In the genomic region with DNA sequence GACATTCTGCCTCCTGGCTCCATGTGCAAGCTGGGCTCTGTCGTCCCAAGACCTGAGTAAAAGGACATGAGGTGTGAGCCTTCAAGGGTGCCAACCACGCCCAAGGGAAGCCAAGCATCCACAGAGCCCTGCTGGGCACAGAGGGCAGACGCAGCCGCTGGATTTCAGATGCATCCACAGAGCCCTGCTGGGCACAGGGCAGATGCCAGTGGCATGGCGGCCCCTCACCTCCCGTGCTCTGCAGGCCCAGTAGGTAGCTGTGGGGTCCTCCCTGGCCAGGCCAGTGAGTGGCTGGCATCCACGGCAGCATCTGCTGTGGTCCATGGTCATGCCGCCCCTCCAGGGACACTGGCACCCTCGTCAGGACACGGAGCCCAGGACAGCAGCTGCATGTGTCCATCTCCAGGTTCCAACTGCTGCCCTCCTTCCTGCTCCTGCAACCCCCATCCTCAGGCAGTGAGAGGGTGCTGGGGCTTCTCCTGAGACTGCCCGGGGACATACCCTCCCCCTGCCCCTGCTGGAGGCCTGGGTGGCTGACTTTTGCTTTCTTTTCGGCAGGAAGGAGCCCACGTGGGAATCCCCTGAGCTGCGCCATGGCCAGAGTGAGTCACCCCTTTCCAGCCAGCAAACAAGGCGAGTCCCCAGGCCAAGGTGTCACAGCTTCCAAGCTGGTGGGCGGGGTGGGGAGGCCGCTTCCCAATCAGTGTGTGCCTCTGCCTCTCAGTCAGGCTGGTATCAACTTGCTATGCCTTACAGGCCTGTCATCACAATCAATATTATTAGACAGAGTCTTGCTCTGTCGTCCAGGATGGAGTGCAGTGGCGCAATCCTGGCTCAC, we compare ENCODE assay signal across 8 cellular contexts. TPM values are rescaled to one million over a fixed set of nuclear protein-coding genes. Genes with fewer than 3 reads are reported as not detected.
DNase-seq lines count a peak whose midpoint lies in the region; ATAC-seq and TF ChIP-seq lines count a peak whose summit lies in the region.

No MANE protein-coding gene starts in this region.

- H3K27ac Mint-ChIP-seq in CD14-positive monocyte (peak overlapping the region in 3 of 7 donors; percentile 40 to 74 (median 50)), immature natural killer cell (peak overlapping the region; percentile 86 to 96 (median 93))

- H3K27me3 Mint-ChIP-seq in CD14-positive monocyte (ENCODE audit: low read depth in 3 of 3) (peaks cover 2 to 14% (median 8%) of the 10 kb centered on the region in 3 donors), immature natural killer cell (ENCODE audit: low read depth in 3 of 3) (peaks cover 0 to 6% (median 2%) of the 10 kb centered on the region in 3 donors)

- peak overlapping the region; percentile 9 for H3K4me3 ChIP-seq in RWPE2 (ENCODE audit: severe bottlenecking)
- H3K4me3 ChIP-seq in testis, result no peak overlapping the region

- 69 to 75% methylated on average over 10 to 19 of the region's 19 CpGs for WGBS in testis, 2 donors

- ATAC-seq in GM21723 (IDR thresholded peaks at IDR 0.05; ENCODE audit: unreplicated experiment) (peak; percentile 31), RWPE2 (ENCODE audit: low read depth) (peak; percentile 66)

- intact Hi-C loops in CD14-positive monocyte (cut with micrococcal nuclease) (no loop called here), testis (cut with DNase I; ENCODE audit: low total_unique reads) (no loop called here)

- H3K4me1 Mint-ChIP-seq in CD14-positive monocyte, result peaks cover 30% of the 10 kb centered on the region
- peaks cover 27 to 42% of the 10 kb centered on the region in 2 donors for H3K4me1 Mint-ChIP-seq in immature natural killer cell

- H3K4me1 ChIP-seq in RWPE2 (ENCODE audit: insufficient read depth, poor library complexity, severe bottlenecking) (no peaks in the 10 kb centered on the region), testis (peaks cover 4% of the 10 kb centered on the region)

- H3K9me3 Mint-ChIP-seq in CD14-positive monocyte (peaks cover 0 to 4% (median 0%) of the 10 kb centered on the region in 7 donors), immature natural killer cell (no peaks in the 10 kb centered on the region)

- H3K4me3 Mint-ChIP-seq in CD14-positive monocyte (peak overlapping the region; percentile 68 to 78), immature natural killer cell (peak overlapping the region; percentile 77 to 86 (median 85))

- no peaks in the 10 kb centered on the region for H3K36me3 Mint-ChIP-seq in CD14-positive monocyte
- no peaks in the 10 kb centered on the region for H3K36me3 Mint-ChIP-seq in immature natural killer cell

- H3K9me3 ChIP-seq in RWPE2 (ENCODE audit: severe bottlenecking) (no peaks in the 10 kb centered on the region), testis (no peaks in the 10 kb centered on the region)

- DNase-seq in CD14-positive monocyte (ENCODE audit: low spot score) (peak; percentile 84), RWPE2 (ENCODE audit: low spot score) (peak; percentile 92), immature natural killer cell (peak; percentile 83 to 85 (median 85)), NCI-H1694 treated with DMSO at 0.1 percent for 48 hours (lab: John Stamatoyannopoulos, UW) (no peak), testis (no peak)
- DNase-seq in activated naive CD4-positive, alpha-beta T cell treated with Interleukin-2 at 50 U/mL for 16 hours, result peak; percentile 93
- peak; percentile 83 to 92 (median 88) for DNase-seq in stimulated activated CD4-positive, alpha-beta T cell treated with anti-CD3 and anti-CD28 coated beads, TNF-alpha, amount 100 ng/mL, for 4 hours (ENCODE audit: low read depth in 3 of 3)

- TF ChIP-seq CTCF in CD14-positive monocyte (IDR thresholded peaks at IDR 0.05), result no peak
- TF ChIP-seq CTCF in RWPE2 (IDR thresholded peaks at IDR 0.05; ENCODE audit: poor library complexity, severe bottlenecking), result no peak
- no peak for TF ChIP-seq CTCF in testis (IDR thresholded peaks at IDR 0.05)

- H3K27ac ChIP-seq in RWPE2 (ENCODE audit: poor library complexity, severe bottlenecking) (peak overlapping the region; percentile 48), testis (no peak overlapping the region)

- no peak for TF ChIP-seq POLR2A in testis (IDR thresholded peaks at IDR 0.05)

- no peaks in the 10 kb centered on the region for H3K27me3 ChIP-seq in RWPE2 (ENCODE audit: insufficient read depth, poor library complexity, severe bottlenecking)
- no peaks in the 10 kb centered on the region for H3K27me3 ChIP-seq in testis

- H3K36me3 ChIP-seq in RWPE2 (ENCODE audit: low read depth), result peaks cover 5% of the 10 kb centered on the region; the same call in 1 of the 2 replicates
- no peaks in the 10 kb centered on the region for H3K36me3 ChIP-seq in testis (ENCODE audit: low read depth, missing control alignments)

RNA-seq across cellular contexts. Expression of gene TRAF2, which starts 4.0 kb away (rescaled TPM):
- polyA plus RNA-seq in CD14-positive monocyte, result 1 to 10 TPM; 1.6 to 2.0 TPM
- 10 to 100 TPM in 2 of 3 donors, 1 to 10 TPM in 1; 7.6 to 32.7 (median 11.0) TPM for polyA plus RNA-seq in immature natural killer cell
- 10 to 100 TPM; 23.7 to 32.9 TPM for total RNA-seq in testis
- 21.9 TPM for polyA plus RNA-seq in testis (ENCODE audit: insufficient read depth, low read depth, low replicate concordance)

RNA-seq across cellular contexts. Expression of gene EDF1, which starts 16.2 kb away (rescaled TPM):
- 100 to 1,000 TPM; 245 to 264 TPM for polyA plus RNA-seq in CD14-positive monocyte
- 100 to 1,000 TPM; 309 to 463 (median 411) TPM for polyA plus RNA-seq in immature natural killer cell
- total RNA-seq in testis, result 100 to 1,000 TPM; 278 to 330 TPM
- polyA plus RNA-seq in testis (ENCODE audit: insufficient read depth, low read depth, low replicate concordance), result 368 TPM

RNA-seq across cellular contexts. Expression of gene MAMDC4, which starts 30.2 kb away (rescaled TPM):
- under 1 TPM in 1 of 2 donors, not detected in 1; 0.07 TPM for polyA plus RNA-seq in CD14-positive monocyte
- polyA plus RNA-seq in immature natural killer cell, result under 1 TPM in 1 of 3 donors, not detected in 2; 0.19 TPM
- 10 to 100 TPM; 18.3 to 21.9 TPM for total RNA-seq in testis
- polyA plus RNA-seq in testis (ENCODE audit: insufficient read depth, low read depth, low replicate concordance), result 8.1 TPM

RNA-seq across cellular contexts. Expression of gene PHPT1, which starts 33.1 kb away (rescaled TPM):
- polyA plus RNA-seq in CD14-positive monocyte (100 to 1,000 TPM in 1 of 2 donors, 10 to 100 TPM in 1; 94.3 to 163 TPM), immature natural killer cell (100 to 1,000 TPM; 127 to 212 (median 166) TPM), testis (ENCODE audit: insufficient read depth, low read depth, low replicate concordance) (146 TPM)
- total RNA-seq in testis, result 100 to 1,000 TPM; 134 to 146 TPM

RNA-seq across cellular contexts. Expression of gene AJM1, which starts 40.0 kb away (rescaled TPM):
- under 1 TPM; 0.10 to 0.18 TPM for polyA plus RNA-seq in CD14-positive monocyte
- under 1 TPM; 0.09 to 1.00 (median 0.82) TPM for polyA plus RNA-seq in immature natural killer cell
- 10 to 100 TPM; 13.1 to 24.6 TPM for total RNA-seq in testis
- 4.0 TPM for polyA plus RNA-seq in testis (ENCODE audit: insufficient read depth, low read depth, low replicate concordance)

Comparison
In these comparisons a context has a peak if more than half of its experiments do, and no peak if none do; other contexts are left out.
1. DNase-seq: peak in CD14-positive monocyte (single experiment), RWPE2 (single experiment), activated naive CD4-positive, alpha-beta T cell treated with Interleukin-2 at 50 U/mL for 16 hours (single experiment), immature natural killer cell (3 of 3) and stimulated activated CD4-positive, alpha-beta T cell treated with anti-CD3 and anti-CD28 coated beads, TNF-alpha, amount 100 ng/mL, for 4 hours (3 of 3); none in NCI-H1694 treated with DMSO at 0.1 percent for 48 hours (single experiment) and testis (single experiment).